In the genomic region with DNA sequence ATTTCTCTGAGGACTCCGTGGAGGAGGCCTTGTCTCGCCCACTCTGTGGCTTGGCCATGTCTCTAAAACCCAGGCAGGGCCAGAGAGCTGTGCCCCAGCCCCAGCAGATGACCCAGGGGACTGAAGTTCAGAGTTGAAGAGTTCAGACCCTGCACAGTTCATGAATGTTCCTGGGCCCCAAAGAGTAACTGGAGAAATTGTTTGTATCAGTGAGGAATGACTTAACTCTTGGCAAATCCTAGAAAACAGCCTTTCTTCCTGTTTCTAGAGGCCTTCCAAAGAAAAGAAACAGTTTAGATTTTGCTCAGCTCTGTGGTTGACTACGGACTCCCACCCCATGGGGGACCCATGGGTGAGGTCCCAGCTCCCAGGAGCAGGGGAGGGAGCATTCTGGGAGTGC, we compare ENCODE assay signal across 23 cellular contexts.
DNase-seq lines count a peak whose midpoint lies in the region; ATAC-seq, FAIRE-seq and TF ChIP-seq lines count a peak whose summit lies in the region.
"Had no signal": no experiment of that assay in that cellular context is flagged by ENCODE, and none has a peak within 500 bp of the region (broad histone marks: within the 10 kb centered on the region; RNA-seq: fewer than 3 reads in every experiment).

No MANE protein-coding gene starts in this region.

- H3K27me3 Mint-ChIP-seq in neural progenitor cell (ENCODE audit: insufficient read depth, low read depth), result peaks cover 3% of the 10 kb centered on the region

- H3K9me3 ChIP-seq in AG04450 (ENCODE audit: control insufficient read depth, insufficient read depth, low read length) (no peaks in the 10 kb centered on the region), MG63 (peaks cover 9% of the 10 kb centered on the region), H1 (ENCODE audit: insufficient read depth in 2 of 2, low read depth in 1 of 2, low read length in 1 of 2) (no peaks in the 10 kb centered on the region), neural progenitor cell (ENCODE audit: low read depth) (no peaks in the 10 kb centered on the region)

- ATAC-seq in sciatic nerve, result peak; percentile 81
- ATAC-seq: CD8-positive, alpha-beta T cell; HCT116 had no signal

- TF ChIP-seq EP300 in H1 (IDR thresholded peaks at IDR 0.05; ENCODE audit: borderline replicate concordance in 1 of 2, low read depth in 2 of 2, low read length in 2 of 2), result no peak

- no peak overlapping the region for H3K27ac Mint-ChIP-seq in neural progenitor cell
- H3K27ac Mint-ChIP-seq: B cell; CD8-positive, alpha-beta T cell; HFFc6; IgD-negative memory B cell had no signal

- 84% methylated on average over 3 of the region's 3 CpGs; no CpG with 5 or more reads in 1 of the 2 experiments for WGBS in H1 (ENCODE audit: extremely low coverage in 1 of 2, insufficient coverage in 1 of 2, insufficient read length in 1 of 2, insufficient replicate concordance in 2 of 2, low coverage in 1 of 2, low lambda C conversion rate in 2 of 2, missing lambda C conversion rate in 1 of 2), 2 experiments

- H3K27ac ChIP-seq in AG04450 (ENCODE audit: low read depth, low read length) (peak overlapping the region; percentile 85), H1 (ENCODE audit: low read depth, low read length) (no peak overlapping the region), neural progenitor cell (no peak overlapping the region)
- H3K27ac ChIP-seq: BLaER1 treated with 17β-estradiol and CSF1 and Interleukin-3, amounts not matched to agents 10 nM and 100 nM had no signal

- H3K36me3 ChIP-seq in MG63 (no peaks in the 10 kb centered on the region), H1 (ENCODE audit: control insufficient read depth in 2 of 4, insufficient read depth in 4 of 4, low read length in 3 of 4) (no peaks in the 10 kb centered on the region), H7 (replicated peaks; ENCODE audit: control insufficient read depth, insufficient read depth, low read length) (no peaks in the 10 kb centered on the region), neural progenitor cell (no peaks in the 10 kb centered on the region)
- H3K36me3 ChIP-seq: BLaER1 treated with 17β-estradiol and CSF1 and Interleukin-3, amounts not matched to agents 10 nM and 100 nM had no signal

- H4K8ac ChIP-seq in H1 (ENCODE audit: extremely low read depth, insufficient read depth, low read length), result peak overlapping the region; percentile 37; the same call in 1 of the 2 replicates

- H3F3A ChIP-seq in neural progenitor cell (ENCODE audit: low read depth), result no peaks in the 10 kb centered on the region

- no peak overlapping the region for H2BK120ac ChIP-seq in H1 (replicated peaks; ENCODE audit: low read depth, low read length)

- TF ChIP-seq CTCF in AG04450 (IDR thresholded peaks at IDR 0.05; ENCODE audit: low read depth, low read length) (no peak), H1 (IDR thresholded peaks at IDR 0.05; ENCODE audit: control extremely low read depth in 1 of 3, insufficient read depth in 1 of 3, low read depth in 1 of 3, low read length in 3 of 3) (no peak), GM20000 (IDR thresholded peaks at IDR 0.05; ENCODE audit: extremely low read depth, missing control alignments) (no peak), neural progenitor cell (IDR thresholded peaks at IDR 0.05) (no peak)

- no peak overlapping the region for H4K91ac ChIP-seq in H1 (replicated peaks; ENCODE audit: insufficient read length, low read length)

- H3K4me1 ChIP-seq in H1 (replicated peaks in 1 of 4; ENCODE audit: control insufficient read depth in 3 of 4, insufficient read depth in 4 of 4, low read length in 3 of 4) (peaks cover 0 to 4% (median 1%) of the 10 kb centered on the region in 4 experiments; a peak in 3 of 7 replicates), neural progenitor cell (no peaks in the 10 kb centered on the region)
- H3K4me1 ChIP-seq: BLaER1 treated with 17β-estradiol and CSF1 and Interleukin-3, amounts not matched to agents 10 nM and 100 nM had no signal

- peaks cover 7% of the 10 kb centered on the region for H3K4me1 Mint-ChIP-seq in neural progenitor cell
- H3K4me1 Mint-ChIP-seq: B cell, IgD-negative memory B cell had no signal

- no peak overlapping the region for H2BK20ac ChIP-seq in H1 (ENCODE audit: low read length)

- H3K23ac ChIP-seq in H1 (ENCODE audit: insufficient read length), result no peak overlapping the region

- H2BK5ac ChIP-seq in H1 (ENCODE audit: low read depth, low read length), result no peak overlapping the region

- no peak overlapping the region for H3K14ac ChIP-seq in H1 (ENCODE audit: insufficient read length)

- intact Hi-C loops in sciatic nerve (cut with DNase I), result no loop called here

- H3K9me3 Mint-ChIP-seq in neural progenitor cell, result no peaks in the 10 kb centered on the region
- H3K9me3 Mint-ChIP-seq: HFFc6 had no signal

- H2AK5ac ChIP-seq in H1 (ENCODE audit: low read depth, low read length), result no peak overlapping the region

- POLR2A ChIA-PET in AG04450 (lab: Yijun Ruan, JAX), result no interaction called here
- POLR2A ChIA-PET in H1 (lab: Charles Lee; ENCODE audit: partially characterized antibody), result no interaction called here

- no peak for TF ChIP-seq RAD21 in H1 (IDR thresholded peaks at IDR 0.05 in 1 of 2, conservative IDR thresholded peaks at IDR 0.05 in 1 of 2; ENCODE audit: low read depth in 2 of 2, low read length in 2 of 2)

- no peak overlapping the region for H2AFZ ChIP-seq in H1 (ENCODE audit: low read length)
- no peak overlapping the region for H2AFZ ChIP-seq in neural progenitor cell (replicated peaks)

- no peaks in the 10 kb centered on the region for H3K79me1 ChIP-seq in H1 (ENCODE audit: low read depth, low read length)

- H3K9ac ChIP-seq in H1 (replicated peaks in 1 of 4; ENCODE audit: extremely low read depth in 1 of 4, low read depth in 3 of 4, low read length in 3 of 4) (no peak overlapping the region), neural progenitor cell (no peak overlapping the region)
- H3K9ac ChIP-seq: BLaER1 treated with 17β-estradiol and CSF1 and Interleukin-3, amounts not matched to agents 10 nM and 100 nM had no signal

- H3K79me2 ChIP-seq in H1 (ENCODE audit: control insufficient read depth in 1 of 2, insufficient read depth in 2 of 2, low read length in 2 of 2) (no peaks in the 10 kb centered on the region), neural progenitor cell (ENCODE audit: low read depth) (no peaks in the 10 kb centered on the region)

- CTCF ChIA-PET in AG04450 (lab: Charles Lee), result no interaction called here
- CTCF ChIA-PET in H1 (lab: Charles Lee; ENCODE audit: partially characterized antibody), result no interaction called here

- H3K4me3 ChIP-seq in AG04450 (ENCODE audit: low read depth, low read length) (no peak overlapping the region), MG63 (no peak overlapping the region), H1 (ENCODE audit: extremely low read depth in 1 of 4, insufficient read depth in 2 of 4, low read depth in 3 of 4, low read length in 4 of 4) (no peak overlapping the region), H7 (ENCODE audit: insufficient read depth, low read depth, low read length) (no peak overlapping the region), neural progenitor cell (no peak overlapping the region)
- H3K4me3 ChIP-seq: BLaER1 treated with 17β-estradiol and CSF1 and Interleukin-3, amounts not matched to agents 10 nM and 100 nM; GM12878 had no signal

- DNase-seq in AG04450 (ENCODE audit: low read depth, low spot score) (no peak), MG63 (peak; percentile 77), H1 (ENCODE audit: low read depth in 1 of 2, low spot score in 2 of 2) (no peak), sciatic nerve (ENCODE audit: low spot score) (no peak), NCI-H345 (lab: John Stamatoyannopoulos, UW) (no peak), H7 (no peak), GM20000 (ENCODE audit: low spot score) (no peak), neural progenitor cell (ENCODE audit: low spot score) (no peak)
- DNase-seq: 8988T; CD8-positive, alpha-beta T cell; COR-L47; DMS 273 treated with DMSO at 0.1 percent for 48 hours; DMS53; DND-41; EL; HFFc6; KBM-7 had no signal

- no peak overlapping the region for H3K4ac ChIP-seq in H1 (replicated peaks; ENCODE audit: insufficient read length, low read depth, low read length)

- FAIRE-seq in H1 (lab: Jason Lieb, UNC), result no peak
- FAIRE-seq: GM12878, H54 had no signal

- no peak overlapping the region for H2BK12ac ChIP-seq in H1 (ENCODE audit: low read depth, low read length)

- no peaks in the 10 kb centered on the region for H3K36me3 Mint-ChIP-seq in neural progenitor cell
- H3K36me3 Mint-ChIP-seq: CD8-positive, alpha-beta T cell; IgD-negative memory B cell had no signal

- no peaks in the 10 kb centered on the region for H4K20me1 ChIP-seq in H1 (replicated peaks in 1 of 2; ENCODE audit: control insufficient read depth in 1 of 2, insufficient read depth in 2 of 2, low read length in 2 of 2)
- no peaks in the 10 kb centered on the region for H4K20me1 ChIP-seq in neural progenitor cell (ENCODE audit: low read depth)
- H4K20me1 ChIP-seq: BLaER1 treated with 17β-estradiol and CSF1 and Interleukin-3, amounts not matched to agents 10 nM and 100 nM had no signal

- H3K4me2 ChIP-seq in H1 (ENCODE audit: insufficient read depth in 1 of 2, low read depth in 2 of 2, low read length in 2 of 2) (no peak overlapping the region), neural progenitor cell (no peak overlapping the region)
- H3K4me2 ChIP-seq: BLaER1 treated with 17β-estradiol and CSF1 and Interleukin-3, amounts not matched to agents 10 nM and 100 nM had no signal

- H3K27me3 ChIP-seq in AG04450 (ENCODE audit: control insufficient read depth, insufficient read depth, low read length) (no peaks in the 10 kb centered on the region), MG63 (no peaks in the 10 kb centered on the region), H1 (replicated peaks in 1 of 4; ENCODE audit: control insufficient read depth in 3 of 4, extremely low read depth in 1 of 4, insufficient read depth in 3 of 4, low read length in 3 of 4) (no peaks in the 10 kb centered on the region), H7 (ENCODE audit: control insufficient read depth, insufficient read depth, low read length) (no peaks in the 10 kb centered on the region), neural progenitor cell (no peaks in the 10 kb centered on the region)
- H3K27me3 ChIP-seq: BLaER1 treated with 17β-estradiol and CSF1 and Interleukin-3, amounts not matched to agents 10 nM and 100 nM had no signal

- H4K5ac ChIP-seq in H1 (ENCODE audit: insufficient read length, low read depth, low read length), result no peak overlapping the region

- H3K18ac ChIP-seq in H1 (ENCODE audit: extremely low read depth, low read length), result no peak overlapping the region

- H3K23me2 ChIP-seq in H1 (ENCODE audit: low read depth, low read length), result no peaks in the 10 kb centered on the region; the same call in 1 of the 2 replicates

- H3K56ac ChIP-seq in H1 (replicated peaks; ENCODE audit: insufficient read length, low read depth, low read length), result no peak overlapping the region

- no peak overlapping the region for H2BK15ac ChIP-seq in H1 (ENCODE audit: low read length)

- TF ChIP-seq POLR2A in H1 (IDR thresholded peaks at IDR 0.05; ENCODE audit: control extremely low read depth in 1 of 2, low read depth in 2 of 2, low read length in 2 of 2), result no peak

- H3K4me3 Mint-ChIP-seq in neural progenitor cell, result no peak overlapping the region
- H3K4me3 Mint-ChIP-seq: B cell; CD8-positive, alpha-beta T cell; HFFc6; IgD-negative memory B cell had no signal

TF ChIP-seq in H1, 55 proteins besides CTCF, POLR2A, EP300 and RAD21 (continues in another document):
- no peak for TF ChIP-seq RFX5 (IDR thresholded peaks at IDR 0.05; ENCODE audit: borderline replicate concordance, low read depth, low read length)
- TF ChIP-seq TAF1 (IDR thresholded peaks at IDR 0.05; ENCODE audit: low read depth, low read length), result no peak
